18 cellular contexts compared by ENCODE assay signal in genomic region chr4:111957992-111958391, GRCh38.
"Had no signal": no experiment of that assay in that cellular context is flagged by ENCODE, and none has a peak within 500 bp of the region (broad histone marks: within the 10 kb centered on the region; RNA-seq: fewer than 3 reads in every experiment).

No MANE protein-coding gene starts in this region.

- H3K27me3 ChIP-seq: esophagus squamous epithelium, gastroesophageal sphincter, pancreas, right lobe of liver, spleen, tibial artery had no signal

- DNase-seq: cerebellar nuclear complex; dermis blood vessel endothelial cell; esophagus squamous epithelium; foreskin fibroblast; glutamatergic neuron; mammary epithelial cell; naive B cell; occipital lobe; pancreas; right lobe of liver; spleen; stimulated activated CD4-positive, alpha-beta T cell treated with anti-CD3 and anti-CD28 coated beads, Interleukin-15, amount 100 ng/mL, for 24 hours; stimulated activated CD4-positive, alpha-beta T cell treated with anti-CD3 and anti-CD28 coated beads, Interleukin-1b, Interleukin-23, amount 100 ng/mL, for 48 hours; stimulated activated CD4-positive, alpha-beta T cell treated with anti-CD3 and anti-CD28 coated beads, Interleukin-4, amount 100 ng/mL, for 24 hours; tibial artery had no signal

- H3K27ac ChIP-seq: esophagus squamous epithelium, gastroesophageal sphincter, pancreas, right lobe of liver, spleen, tibial artery had no signal

- H3K36me3 ChIP-seq: esophagus squamous epithelium, gastroesophageal sphincter, pancreas, right lobe of liver, spleen, tibial artery had no signal

- H3K4me3 ChIP-seq: esophagus squamous epithelium, gastroesophageal sphincter, pancreas, right lobe of liver, spleen, tibial artery had no signal

- H3K4me1 ChIP-seq: esophagus squamous epithelium, gastroesophageal sphincter, pancreas, right lobe of liver, spleen, tibial artery had no signal

- H3K9me3 ChIP-seq: esophagus squamous epithelium, pancreas, right lobe of liver, spleen, tibial artery had no signal

- ATAC-seq: gastroesophageal sphincter; left lobe of liver; right lobe of liver; stimulated activated memory B cell treated with anti-CD40 and anti-IgM and Interleukin-4, amounts not matched to agents 10 μg/mL and 1 μg/mL and 100 μg/mL, for 72 hours had no signal
